Comparison of ENCODE assay signal across 13 cellular contexts in genomic region chr16:177394-177822, GRCh38. TPM values are rescaled to one million over a fixed set of nuclear protein-coding genes. Genes with fewer than 3 reads are reported as not detected.
DNase-seq lines count a peak whose midpoint lies in the region; ATAC-seq lines count a peak whose summit lies in the region.
"Had no signal": no experiment of that assay in that cellular context is flagged by ENCODE, and none has a peak within 500 bp of the region (broad histone marks: within the 10 kb centered on the region; RNA-seq: fewer than 3 reads in every experiment).

No MANE protein-coding gene starts in this region.

- no peaks in the 10 kb centered on the region for H3K79me1 ChIP-seq in neuronal stem cell (ENCODE audit: low read depth, low read length)

- H3K4me1 Mint-ChIP-seq in activated naive CD4-positive, alpha-beta T cell treated with anti-CD3 and anti-CD28 coated beads, Interleukin-2, amount 10 ng/mL, durations not matched to agents 7 days and 5 days, result peaks cover 30% of the 10 kb centered on the region

- H3K9me3 Mint-ChIP-seq in activated naive CD4-positive, alpha-beta T cell treated with anti-CD3 and anti-CD28 coated beads, Interleukin-2, amount 10 ng/mL, durations not matched to agents 7 days and 5 days, result no peaks in the 10 kb centered on the region

- H3K9me3 ChIP-seq in adipocyte (ENCODE audit: control insufficient read depth, low read length) (no peaks in the 10 kb centered on the region), neuronal stem cell (replicated peaks in 1 of 2; ENCODE audit: control insufficient read depth in 2 of 2, insufficient read depth in 1 of 2, low read depth in 1 of 2, low read length in 2 of 2) (peaks cover 0 to 7% of the 10 kb centered on the region in 2 donors)
- H3K9me3 ChIP-seq: adrenal gland, thyroid gland had no signal

- H2BK120ac ChIP-seq in neuronal stem cell (ENCODE audit: low read depth, low read length), result no peak overlapping the region

- H3K4me3 Mint-ChIP-seq in activated naive CD4-positive, alpha-beta T cell treated with anti-CD3 and anti-CD28 coated beads, Interleukin-2, amount 10 ng/mL, durations not matched to agents 7 days and 5 days, result peak overlapping the region; percentile 10

- no peak for ATAC-seq in GM19351 (IDR thresholded peaks at IDR 0.05; ENCODE audit: unreplicated experiment)
- ATAC-seq in GM19452 (IDR thresholded peaks at IDR 0.05; ENCODE audit: unreplicated experiment), result no peak

- H2BK12ac ChIP-seq in neuronal stem cell (ENCODE audit: low read length), result no peak overlapping the region

- peaks cover 80% of the 10 kb centered on the region for H3K27me3 Mint-ChIP-seq in activated naive CD4-positive, alpha-beta T cell treated with anti-CD3 and anti-CD28 coated beads, Interleukin-2, amount 10 ng/mL, durations not matched to agents 7 days and 5 days

- WGBS in neuronal stem cell (ENCODE audit: extremely low coverage in 2 of 2, insufficient read length in 2 of 2, insufficient replicate concordance in 1 of 2), 2 donors, result no CpG with 5 or more reads among the region's 13 CpGs

- peak overlapping the region; percentile 82 for H3K14ac ChIP-seq in neuronal stem cell (ENCODE audit: low read length)

- H2AFZ ChIP-seq in neuronal stem cell (ENCODE audit: low read length), result no peak overlapping the region

- H3K18ac ChIP-seq in neuronal stem cell (ENCODE audit: low read length), result no peak overlapping the region

- no peaks in the 10 kb centered on the region for H3K36me3 ChIP-seq in adipocyte (ENCODE audit: control insufficient read depth, insufficient read depth, low read length, severe bottlenecking)
- H3K36me3 ChIP-seq in neuronal stem cell (replicated peaks in 1 of 2; ENCODE audit: control insufficient read depth in 2 of 2, insufficient read depth in 2 of 2, low read length in 2 of 2), result peaks cover 0 to 3% of the 10 kb centered on the region in 2 donors
- H3K36me3 ChIP-seq: adrenal gland, thyroid gland had no signal

- no peak overlapping the region for H3K23ac ChIP-seq in neuronal stem cell (ENCODE audit: low read depth, low read length, poor library complexity)

- H3K9ac ChIP-seq in adipocyte (ENCODE audit: low read length) (no peak overlapping the region), neuronal stem cell (ENCODE audit: low read depth, low read length, poor library complexity) (no peak overlapping the region)

- no peaks in the 10 kb centered on the region for H3K36me3 Mint-ChIP-seq in activated naive CD4-positive, alpha-beta T cell treated with anti-CD3 and anti-CD28 coated beads, Interleukin-2, amount 10 ng/mL, durations not matched to agents 7 days and 5 days

- H3K4me1 ChIP-seq in adipocyte (ENCODE audit: control insufficient read depth, insufficient read depth, low read length) (peaks cover 8% of the 10 kb centered on the region), neuronal stem cell (ENCODE audit: control insufficient read depth in 2 of 2, insufficient read depth in 1 of 2, low read depth in 1 of 2, low read length in 2 of 2) (peaks cover 0 to 8% of the 10 kb centered on the region in 2 donors)

- no peak overlapping the region for H3K27ac ChIP-seq in neuronal stem cell (replicated peaks; ENCODE audit: low read length)
- H3K27ac ChIP-seq: adrenal gland, epithelial cell of prostate, thyroid gland had no signal

- no peak overlapping the region for H2BK15ac ChIP-seq in neuronal stem cell (ENCODE audit: low read length)

- H3K4ac ChIP-seq in neuronal stem cell (ENCODE audit: low read length), result no peak overlapping the region

- no peak overlapping the region for H3K27ac Mint-ChIP-seq in activated naive CD4-positive, alpha-beta T cell treated with anti-CD3 and anti-CD28 coated beads, Interleukin-2, amount 10 ng/mL, durations not matched to agents 7 days and 5 days

- DNase-seq in activated naive CD4-positive, alpha-beta T cell treated with anti-CD3 and anti-CD28 coated beads, Interleukin-2, amount 10 ng/mL, durations not matched to agents 7 days and 5 days, result no peak
- no peak for DNase-seq in activated naive CD4-positive, alpha-beta T cell (lab: John Stamatoyannopoulos, UW)
- DNase-seq in LoVo (ENCODE audit: low spot score) (peak; percentile 87), adipocyte (ENCODE audit: low read depth) (peak; percentile 50), neuronal stem cell (ENCODE audit: low spot score) (no peak), NCI-H1417 treated with DMSO at 0.1 percent for 48 hours (lab: John Stamatoyannopoulos, UW) (no peak)
- DNase-seq: activated CD4-positive, alpha-beta T cell treated with anti-CD3 and anti-CD28 coated beads, Interleukin-2, amount 50 U/mL, for 4 hours; adrenal gland; stimulated activated CD4-positive, alpha-beta T cell treated with anti-CD3 and anti-CD28 coated beads, Interleukin-4, amount 100 ng/mL, for 1 hour; thyroid gland had no signal

- H3K4me2 ChIP-seq in neuronal stem cell (ENCODE audit: insufficient read depth, low read length, poor library complexity, severe bottlenecking), result no peak overlapping the region

- H4K8ac ChIP-seq in neuronal stem cell (ENCODE audit: low read depth, low read length), result no peak overlapping the region

- no peak overlapping the region for H4K91ac ChIP-seq in neuronal stem cell (ENCODE audit: low read depth, low read length, poor library complexity)

- CTCF ChIA-PET in activated naive CD4-positive, alpha-beta T cell treated with anti-CD3 and anti-CD28 coated beads, Interleukin-2, amount 10 ng/mL, durations not matched to agents 7 days and 5 days (lab: Charles Lee), result no interaction called here

- H3K27me3 ChIP-seq in adipocyte (replicated peaks; ENCODE audit: control insufficient read depth, insufficient read depth, low read length), result peaks cover 36% of the 10 kb centered on the region
- peaks cover 25 to 59% (median 53%) of the 10 kb centered on the region in 3 experiments for H3K27me3 ChIP-seq in neuronal stem cell (ENCODE audit: control insufficient read depth in 3 of 3, insufficient read depth in 3 of 3, low read depth in 1 of 3, low read length in 3 of 3)

- H2AK5ac ChIP-seq in neuronal stem cell (ENCODE audit: low read depth, low read length), result no peak overlapping the region

- no peak overlapping the region for H3K4me3 ChIP-seq in adipocyte (ENCODE audit: low read length)
- no peak overlapping the region for H3K4me3 ChIP-seq in neuronal stem cell (ENCODE audit: low read length in 2 of 2)
- H3K4me3 ChIP-seq: adrenal gland, thyroid gland had no signal

- H2BK5ac ChIP-seq in neuronal stem cell (ENCODE audit: low read length), result no peak overlapping the region

RNA-seq across cellular contexts. Expression of gene HBA1, which starts 0.9 kb away (rescaled TPM):
- polyA plus RNA-seq in neuronal stem cell (2013, experiment 1 of 2), result not detected
- polyA plus RNA-seq in neuronal stem cell (2013, experiment 2 of 2), result not detected

RNA-seq across cellular contexts. Expression of gene HBQ1, which starts 2.9 kb away (rescaled TPM):
- polyA plus RNA-seq in neuronal stem cell (2013, experiment 1 of 2), result 8.2 TPM
- 7.2 TPM for polyA plus RNA-seq in neuronal stem cell (2013, experiment 2 of 2)

RNA-seq across cellular contexts. Expression of gene HBA2, which starts 4.7 kb away (rescaled TPM):
- not detected for polyA plus RNA-seq in neuronal stem cell (2013, experiment 1 of 2)
- not detected for polyA plus RNA-seq in neuronal stem cell (2013, experiment 2 of 2)

RNA-seq across cellular contexts. Expression of gene HBM, which starts 11.6 kb away (rescaled TPM):
- polyA plus RNA-seq in neuronal stem cell (2013, experiment 1 of 2), result not detected
- polyA plus RNA-seq in neuronal stem cell (2013, experiment 2 of 2), result not detected
- polyA plus RNA-seq: adrenal gland had no signal

RNA-seq across cellular contexts. Expression of gene HBZ, which starts 25.0 kb away (rescaled TPM):
- 0.21 TPM for polyA plus RNA-seq in neuronal stem cell (2013, experiment 1 of 2)
- polyA plus RNA-seq in neuronal stem cell (2013, experiment 2 of 2), result 0.32 TPM
- polyA plus RNA-seq: adrenal gland had no signal

Comparison
In these comparisons a context has a peak if more than half of its experiments do, and no peak if none do; other contexts are left out.
1. DNase-seq: peak in LoVo (single experiment) and adipocyte (single experiment); none in activated naive CD4-positive, alpha-beta T cell treated with anti-CD3 and anti-CD28 coated beads, Interleukin-2, amount 10 ng/mL, durations not matched to agents 7 days and 5 days (single experiment), activated naive CD4-positive, alpha-beta T cell (0 of 4), neuronal stem cell (single experiment) and NCI-H1417 treated with DMSO at 0.1 percent for 48 hours (single experiment).